11 cellular contexts compared by ENCODE assay signal in the genomic region with DNA sequence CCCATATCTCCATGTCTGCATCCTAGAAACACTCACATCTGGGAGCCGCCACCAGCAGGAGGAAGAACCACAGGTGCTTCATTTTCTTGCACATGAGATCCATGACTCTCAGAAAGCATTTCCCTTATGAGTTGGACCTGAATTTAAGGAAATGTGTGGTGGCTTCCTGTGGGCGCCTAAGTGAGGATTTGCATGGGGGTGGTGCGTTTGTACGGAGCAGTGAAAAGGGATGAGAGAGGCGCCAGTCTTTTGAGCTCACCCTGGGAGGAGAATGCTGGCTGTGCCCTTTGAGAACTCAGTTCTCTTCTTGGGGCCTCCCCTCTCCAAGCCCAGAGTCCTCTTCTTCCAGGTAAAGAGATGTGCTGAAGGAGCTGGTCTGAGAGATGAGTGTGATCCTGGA.
"Had no signal": no experiment of that assay in that cellular context is flagged by ENCODE, and none has a peak within 500 bp of the region (broad histone marks: within the 10 kb centered on the region; RNA-seq: fewer than 3 reads in every experiment).

No MANE protein-coding gene starts in this region.

- ATAC-seq: activated CD8-positive, alpha-beta T cell treated with anti-CD3 and anti-CD28 coated beads, Interleukin-2, amount 10 ng/mL, durations not matched to agents 7 days and 5 days; SK-N-SH treated with all-trans-retinoic acid at 6 μM for 48 hours had no signal

- H3K27ac Mint-ChIP-seq: activated CD8-positive, alpha-beta T cell treated with anti-CD3 and anti-CD28 coated beads, Interleukin-2, amount 10 ng/mL, durations not matched to agents 7 days and 5 days; activated naive CD4-positive, alpha-beta T cell treated with anti-CD3 and anti-CD28 coated beads, Interleukin-2, amount 50 U/mL, for 24 hours; T-helper 2 cell treated with Interferon-gamma antibody and Interleukin-4, amounts not matched to agents 5 μg/mL and 100 μg/mL, for 36 hours had no signal

- H3K36me3 Mint-ChIP-seq: activated naive CD4-positive, alpha-beta T cell treated with anti-CD3 and anti-CD28 coated beads, Interleukin-2, amount 50 U/mL, for 24 hours had no signal

- H3K27me3 ChIP-seq: Peyer's patch, SJSA1 had no signal

- DNase-seq: activated CD8-positive, alpha-beta T cell treated with anti-CD3 and anti-CD28 coated beads, Interleukin-2, amount 10 ng/mL, durations not matched to agents 7 days and 5 days; NCI-H1092; NCI-H2029 had no signal

- H3K9me3 ChIP-seq: Peyer's patch, SJSA1 had no signal

- H3K27ac ChIP-seq: coronary artery, Peyer's patch, RWPE1, SJSA1, WERI-Rb-1 had no signal

- H3K9me3 Mint-ChIP-seq: activated naive CD4-positive, alpha-beta T cell treated with anti-CD3 and anti-CD28 coated beads, Interleukin-2, amount 50 U/mL, for 24 hours; T-helper 2 cell treated with Interferon-gamma antibody and Interleukin-4, amounts not matched to agents 5 μg/mL and 100 μg/mL, for 36 hours had no signal

- H3K4me3 Mint-ChIP-seq: activated CD8-positive, alpha-beta T cell treated with anti-CD3 and anti-CD28 coated beads, Interleukin-2, amount 10 ng/mL, durations not matched to agents 7 days and 5 days; activated naive CD4-positive, alpha-beta T cell treated with anti-CD3 and anti-CD28 coated beads, Interleukin-2, amount 50 U/mL, for 24 hours; T-helper 2 cell treated with Interferon-gamma antibody and Interleukin-4, amounts not matched to agents 5 μg/mL and 100 μg/mL, for 36 hours had no signal

- H3K4me1 ChIP-seq: Peyer's patch, SJSA1 had no signal

- H3K36me3 ChIP-seq: Peyer's patch, SJSA1, WERI-Rb-1 had no signal

- H3K4me3 ChIP-seq: coronary artery, Peyer's patch, SJSA1 had no signal
